1 cellular context compared by ENCODE assay signal in the genomic region with DNA sequence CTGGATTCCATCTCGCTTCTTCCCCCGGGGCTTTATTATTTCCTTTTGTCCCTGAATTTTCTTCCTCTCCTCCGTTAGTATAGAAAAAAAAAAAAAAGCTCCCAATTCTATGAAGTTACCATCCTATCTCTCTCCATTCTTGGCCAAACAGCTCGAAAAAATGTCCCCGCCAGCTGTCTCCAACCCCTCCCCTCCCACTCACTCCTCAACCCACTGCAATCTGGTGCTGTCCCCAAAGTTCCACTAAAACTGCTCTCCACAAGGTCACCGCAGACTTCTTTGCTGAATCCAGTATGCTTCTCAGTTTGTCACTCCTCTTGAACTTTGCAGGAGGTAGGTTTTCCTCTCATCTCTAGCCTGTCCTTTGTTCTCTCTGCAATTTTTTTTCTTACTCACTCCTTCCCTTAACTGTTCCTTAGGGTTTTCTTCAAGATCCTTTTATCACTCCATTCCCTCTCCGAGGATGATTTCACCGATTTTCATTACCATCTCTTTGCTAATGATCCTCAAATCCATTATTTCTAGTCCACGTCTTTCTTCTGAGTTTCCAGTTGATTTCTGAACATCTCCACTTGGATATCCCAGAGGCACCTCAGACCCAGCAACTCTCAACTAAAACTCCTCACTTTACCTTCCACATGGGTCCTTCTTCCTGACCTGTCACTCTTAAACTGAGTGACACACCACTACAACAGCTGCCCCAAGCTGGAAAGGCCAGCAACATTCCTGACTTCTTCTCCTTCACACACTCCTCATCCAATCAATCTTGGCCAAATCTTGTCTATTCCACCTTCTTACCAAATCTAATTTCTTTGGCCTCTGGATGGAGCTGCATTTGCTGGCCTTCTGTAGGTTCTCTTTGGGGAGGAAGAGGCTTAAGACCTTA.
TF ChIP-seq lines count a peak whose summit lies in the region.

No MANE protein-coding gene starts in this region.

TF ChIP-seq in GM23338, 12 proteins besides CTCF, POLR2A, EP300 and RAD21 (continued from another document):
- TF ChIP-seq, protein P1, sequence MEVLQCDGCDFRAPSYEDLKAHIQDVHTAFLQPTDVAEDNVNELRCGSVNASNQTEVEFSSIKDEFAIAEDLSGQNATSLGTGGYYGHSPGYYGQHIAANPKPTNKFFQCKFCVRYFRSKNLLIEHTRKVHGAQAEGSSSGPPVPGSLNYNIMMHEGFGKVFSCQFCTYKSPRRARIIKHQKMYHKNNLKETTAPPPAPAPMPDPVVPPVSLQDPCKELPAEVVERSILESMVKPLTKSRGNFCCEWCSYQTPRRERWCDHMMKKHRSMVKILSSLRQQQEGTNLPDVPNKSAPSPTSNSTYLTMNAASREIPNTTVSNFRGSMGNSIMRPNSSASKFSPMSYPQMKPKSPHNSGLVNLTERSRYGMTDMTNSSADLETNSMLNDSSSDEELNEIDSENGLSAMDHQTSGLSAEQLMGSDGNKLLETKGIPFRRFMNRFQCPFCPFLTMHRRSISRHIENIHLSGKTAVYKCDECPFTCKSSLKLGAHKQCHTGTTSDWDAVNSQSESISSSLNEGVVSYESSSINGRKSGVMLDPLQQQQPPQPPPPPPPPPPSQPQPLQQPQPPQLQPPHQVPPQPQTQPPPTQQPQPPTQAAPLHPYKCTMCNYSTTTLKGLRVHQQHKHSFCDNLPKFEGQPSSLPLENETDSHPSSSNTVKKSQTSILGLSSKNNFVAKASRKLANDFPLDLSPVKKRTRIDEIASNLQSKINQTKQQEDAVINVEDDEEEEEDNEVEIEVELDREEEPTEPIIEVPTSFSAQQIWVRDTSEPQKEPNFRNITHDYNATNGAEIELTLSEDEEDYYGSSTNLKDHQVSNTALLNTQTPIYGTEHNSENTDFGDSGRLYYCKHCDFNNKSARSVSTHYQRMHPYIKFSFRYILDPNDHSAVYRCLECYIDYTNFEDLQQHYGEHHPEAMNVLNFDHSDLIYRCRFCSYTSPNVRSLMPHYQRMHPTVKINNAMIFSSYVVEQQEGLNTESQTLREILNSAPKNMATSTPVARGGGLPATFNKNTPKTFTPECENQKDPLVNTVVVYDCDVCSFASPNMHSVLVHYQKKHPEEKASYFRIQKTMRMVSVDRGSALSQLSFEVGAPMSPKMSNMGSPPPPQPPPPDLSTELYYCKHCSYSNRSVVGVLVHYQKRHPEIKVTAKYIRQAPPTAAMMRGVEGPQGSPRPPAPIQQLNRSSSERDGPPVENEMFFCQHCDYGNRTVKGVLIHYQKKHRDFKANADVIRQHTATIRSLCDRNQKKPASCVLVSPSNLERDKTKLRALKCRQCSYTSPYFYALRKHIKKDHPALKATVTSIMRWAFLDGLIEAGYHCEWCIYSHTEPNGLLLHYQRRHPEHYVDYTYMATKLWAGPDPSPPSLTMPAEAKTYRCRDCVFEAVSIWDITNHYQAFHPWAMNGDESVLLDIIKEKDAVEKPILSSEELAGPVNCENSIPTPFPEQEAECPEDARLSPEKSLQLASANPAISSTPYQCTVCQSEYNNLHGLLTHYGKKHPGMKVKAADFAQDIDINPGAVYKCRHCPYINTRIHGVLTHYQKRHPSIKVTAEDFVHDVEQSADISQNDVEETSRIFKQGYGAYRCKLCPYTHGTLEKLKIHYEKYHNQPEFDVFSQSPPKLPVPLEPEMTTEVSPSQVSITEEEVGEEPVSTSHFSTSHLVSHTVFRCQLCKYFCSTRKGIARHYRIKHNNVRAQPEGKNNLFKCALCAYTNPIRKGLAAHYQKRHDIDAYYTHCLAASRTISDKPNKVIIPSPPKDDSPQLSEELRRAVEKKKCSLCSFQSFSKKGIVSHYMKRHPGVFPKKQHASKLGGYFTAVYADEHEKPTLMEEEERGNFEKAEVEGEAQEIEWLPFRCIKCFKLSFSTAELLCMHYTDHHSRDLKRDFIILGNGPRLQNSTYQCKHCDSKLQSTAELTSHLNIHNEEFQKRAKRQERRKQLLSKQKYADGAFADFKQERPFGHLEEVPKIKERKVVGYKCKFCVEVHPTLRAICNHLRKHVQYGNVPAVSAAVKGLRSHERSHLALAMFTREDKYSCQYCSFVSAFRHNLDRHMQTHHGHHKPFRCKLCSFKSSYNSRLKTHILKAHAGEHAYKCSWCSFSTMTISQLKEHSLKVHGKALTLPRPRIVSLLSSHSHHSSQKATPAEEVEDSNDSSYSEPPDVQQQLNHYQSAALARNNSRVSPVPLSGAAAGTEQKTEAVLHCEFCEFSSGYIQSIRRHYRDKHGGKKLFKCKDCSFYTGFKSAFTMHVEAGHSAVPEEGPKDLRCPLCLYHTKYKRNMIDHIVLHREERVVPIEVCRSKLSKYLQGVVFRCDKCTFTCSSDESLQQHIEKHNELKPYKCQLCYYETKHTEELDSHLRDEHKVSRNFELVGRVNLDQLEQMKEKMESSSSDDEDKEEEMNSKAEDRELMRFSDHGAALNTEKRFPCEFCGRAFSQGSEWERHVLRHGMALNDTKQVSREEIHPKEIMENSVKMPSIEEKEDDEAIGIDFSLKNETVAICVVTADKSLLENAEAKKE (CRISPR knock-in tag; IDR thresholded peaks at IDR 0.05): no peak
- no peak for TF ChIP-seq NANOG (IDR thresholded peaks at IDR 0.05; ENCODE audit: borderline replicate concordance)
- TF ChIP-seq CREB1 (CRISPR knock-in tag; IDR thresholded peaks at IDR 0.05; ENCODE audit: low read depth): no peak
- TF ChIP-seq EZH2 (IDR thresholded peaks at IDR 0.05; ENCODE audit: low read depth, unreplicated experiment): no peak
- TF ChIP-seq, protein P2, sequence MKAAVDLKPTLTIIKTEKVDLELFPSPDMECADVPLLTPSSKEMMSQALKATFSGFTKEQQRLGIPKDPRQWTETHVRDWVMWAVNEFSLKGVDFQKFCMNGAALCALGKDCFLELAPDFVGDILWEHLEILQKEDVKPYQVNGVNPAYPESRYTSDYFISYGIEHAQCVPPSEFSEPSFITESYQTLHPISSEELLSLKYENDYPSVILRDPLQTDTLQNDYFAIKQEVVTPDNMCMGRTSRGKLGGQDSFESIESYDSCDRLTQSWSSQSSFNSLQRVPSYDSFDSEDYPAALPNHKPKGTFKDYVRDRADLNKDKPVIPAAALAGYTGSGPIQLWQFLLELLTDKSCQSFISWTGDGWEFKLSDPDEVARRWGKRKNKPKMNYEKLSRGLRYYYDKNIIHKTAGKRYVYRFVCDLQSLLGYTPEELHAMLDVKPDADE (IDR thresholded peaks at IDR 0.05): no peak
- TF ChIP-seq STAT1 (IDR thresholded peaks at IDR 0.05; ENCODE audit: unreplicated experiment): no peak
- TF ChIP-seq, protein P3, sequence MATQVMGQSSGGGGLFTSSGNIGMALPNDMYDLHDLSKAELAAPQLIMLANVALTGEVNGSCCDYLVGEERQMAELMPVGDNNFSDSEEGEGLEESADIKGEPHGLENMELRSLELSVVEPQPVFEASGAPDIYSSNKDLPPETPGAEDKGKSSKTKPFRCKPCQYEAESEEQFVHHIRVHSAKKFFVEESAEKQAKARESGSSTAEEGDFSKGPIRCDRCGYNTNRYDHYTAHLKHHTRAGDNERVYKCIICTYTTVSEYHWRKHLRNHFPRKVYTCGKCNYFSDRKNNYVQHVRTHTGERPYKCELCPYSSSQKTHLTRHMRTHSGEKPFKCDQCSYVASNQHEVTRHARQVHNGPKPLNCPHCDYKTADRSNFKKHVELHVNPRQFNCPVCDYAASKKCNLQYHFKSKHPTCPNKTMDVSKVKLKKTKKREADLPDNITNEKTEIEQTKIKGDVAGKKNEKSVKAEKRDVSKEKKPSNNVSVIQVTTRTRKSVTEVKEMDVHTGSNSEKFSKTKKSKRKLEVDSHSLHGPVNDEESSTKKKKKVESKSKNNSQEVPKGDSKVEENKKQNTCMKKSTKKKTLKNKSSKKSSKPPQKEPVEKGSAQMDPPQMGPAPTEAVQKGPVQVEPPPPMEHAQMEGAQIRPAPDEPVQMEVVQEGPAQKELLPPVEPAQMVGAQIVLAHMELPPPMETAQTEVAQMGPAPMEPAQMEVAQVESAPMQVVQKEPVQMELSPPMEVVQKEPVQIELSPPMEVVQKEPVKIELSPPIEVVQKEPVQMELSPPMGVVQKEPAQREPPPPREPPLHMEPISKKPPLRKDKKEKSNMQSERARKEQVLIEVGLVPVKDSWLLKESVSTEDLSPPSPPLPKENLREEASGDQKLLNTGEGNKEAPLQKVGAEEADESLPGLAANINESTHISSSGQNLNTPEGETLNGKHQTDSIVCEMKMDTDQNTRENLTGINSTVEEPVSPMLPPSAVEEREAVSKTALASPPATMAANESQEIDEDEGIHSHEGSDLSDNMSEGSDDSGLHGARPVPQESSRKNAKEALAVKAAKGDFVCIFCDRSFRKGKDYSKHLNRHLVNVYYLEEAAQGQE (IDR thresholded peaks at IDR 0.05; ENCODE audit: unreplicated experiment): no peak
- TF ChIP-seq JUNB (IDR thresholded peaks at IDR 0.05; ENCODE audit: unreplicated experiment): no peak
- TF ChIP-seq POLR2AphosphoS5 (IDR thresholded peaks at IDR 0.05; ENCODE audit: low read depth): no peak
- TF ChIP-seq EZH2phosphoT487 (IDR thresholded peaks at IDR 0.05; ENCODE audit: unreplicated experiment): no peak
